13 cellular contexts compared by ENCODE assay signal in the genomic region with DNA sequence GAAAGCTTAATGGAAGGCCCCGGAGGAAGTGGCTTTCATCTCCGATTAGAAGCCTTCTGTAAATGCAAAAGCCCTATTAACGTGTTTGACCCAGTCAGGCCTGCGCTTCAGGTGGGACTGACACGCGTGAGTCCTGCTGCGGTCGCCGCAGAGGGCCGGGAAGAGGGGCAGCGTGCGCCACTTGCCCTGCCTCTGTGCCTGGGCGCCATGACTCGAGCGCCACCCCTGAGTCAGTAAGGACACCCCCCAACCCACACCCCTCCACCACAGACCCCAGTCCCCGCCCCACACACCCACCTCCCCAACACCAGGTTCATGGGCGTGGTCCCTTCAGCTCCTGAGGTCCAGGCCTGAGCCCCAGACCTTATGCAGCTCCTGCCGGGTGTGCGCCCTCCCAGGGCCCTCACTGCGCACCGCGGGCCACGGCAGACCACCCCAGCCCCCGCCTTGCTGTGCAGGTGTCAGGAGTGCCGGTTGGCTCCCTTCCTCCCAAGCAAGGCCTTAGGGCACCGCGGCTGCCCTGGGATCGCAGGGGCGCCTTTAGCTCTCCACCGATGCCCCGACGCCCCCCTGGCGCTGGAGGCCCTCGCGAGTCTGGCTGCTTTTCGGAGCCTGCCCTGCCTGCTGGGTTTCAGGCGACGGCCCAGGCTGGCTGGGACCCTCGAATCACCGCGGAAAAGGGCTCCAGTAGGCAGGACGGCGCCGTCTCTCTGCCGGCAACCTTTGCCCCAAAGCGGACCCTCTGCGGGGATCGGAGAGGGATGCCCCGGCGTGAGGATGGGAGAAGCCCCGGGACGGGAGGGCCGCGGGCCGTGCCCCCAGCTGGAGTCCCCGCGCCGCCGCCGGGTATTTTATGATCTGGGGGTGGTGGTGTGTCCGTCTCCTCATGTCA. TPM values are rescaled to one million over a fixed set of nuclear protein-coding genes. Genes with fewer than 3 reads are reported as not detected.
DNase-seq lines count a peak whose midpoint lies in the region; ATAC-seq, FAIRE-seq and TF ChIP-seq lines count a peak whose summit lies in the region.
"Had no signal": no experiment of that assay in that cellular context is flagged by ENCODE, and none has a peak within 500 bp of the region (broad histone marks: within the 10 kb centered on the region; RNA-seq: fewer than 3 reads in every experiment).

No MANE protein-coding gene starts in this region.

- BruUV-seq in K562 (replicated peaks; lab: Mats Ljungman, UMichigan) = no TSS peak
- BruUV-seq in HepG2 (replicated peaks; lab: Mats Ljungman, UMichigan) = no TSS peak

- H3K4me3 ChIP-seq in H7 (ENCODE audit: insufficient read depth, low read depth, low read length) (peak overlapping the region; percentile 34), K562 (no peak overlapping the region), HepG2 (replicated peaks in 1 of 3; ENCODE audit: insufficient read depth in 1 of 3, low read depth in 2 of 3, low read length in 3 of 3) (no peak overlapping the region; a peak in 1 of 6 replicates), smooth muscle cell (peak overlapping the region; percentile 36)
- H3K4me3 ChIP-seq: HAP-1 had no signal

- POLR2A ChIA-PET in K562 (lab: Yijun Ruan, JAX) = interaction anchor here (0.5 kb wide), 1 partner anchor 46 kb away, joined by 3 read pairs; no protein-coding TSS in a partner anchor
- POLR2A ChIA-PET in HepG2 (lab: Yijun Ruan, JAX) = no interaction called here

- FAIRE-seq in K562 (lab: Jason Lieb, UNC) = no peak
- FAIRE-seq in HepG2 (lab: Jason Lieb, UNC) = no peak
- FAIRE-seq in H54 (lab: Jason Lieb, UNC) = no peak

- H3K36me3 ChIP-seq in H7 (replicated peaks; ENCODE audit: control insufficient read depth, insufficient read depth, low read length) = peaks cover 5% of the 10 kb centered on the region
- H3K36me3 ChIP-seq in K562 (ENCODE audit: control insufficient read depth, insufficient read depth, low read length) = no peaks in the 10 kb centered on the region
- no peaks in the 10 kb centered on the region for H3K36me3 ChIP-seq in HepG2 (replicated peaks in 1 of 2; ENCODE audit: control insufficient read depth in 1 of 2, insufficient read depth in 2 of 2, low read length in 2 of 2)
- no peaks in the 10 kb centered on the region for H3K36me3 ChIP-seq in smooth muscle cell (ENCODE audit: low read depth)
- H3K36me3 ChIP-seq: HAP-1 had no signal

- peaks cover 22% of the 10 kb centered on the region for H3K27me3 ChIP-seq in H7 (ENCODE audit: control insufficient read depth, insufficient read depth, low read length)
- peaks cover 3 to 28% of the 10 kb centered on the region in 2 experiments; a peak in 3 of 5 replicates for H3K27me3 ChIP-seq in K562 (ENCODE audit: control insufficient read depth in 2 of 2, insufficient read depth in 2 of 2, low read length in 2 of 2)
- H3K27me3 ChIP-seq in HepG2 (ENCODE audit: control insufficient read depth in 1 of 2, insufficient read depth in 2 of 2, low read length in 2 of 2) = peaks cover 5 to 66% of the 10 kb centered on the region in 2 experiments
- H3K27me3 ChIP-seq in smooth muscle cell (ENCODE audit: low read depth) = peaks cover 55% of the 10 kb centered on the region

- no peak overlapping the region for H2AFZ ChIP-seq in K562 (ENCODE audit: low read depth, low read length)
- H2AFZ ChIP-seq in HepG2 (ENCODE audit: low read length) = no peak overlapping the region
- H2AFZ ChIP-seq in smooth muscle cell (ENCODE audit: low read depth) = no peak overlapping the region

- no peaks in the 10 kb centered on the region for H3K9me1 ChIP-seq in K562 (ENCODE audit: control insufficient read depth, insufficient read depth, low read length)

- no peak for DNase-seq in H7
- no peak for DNase-seq in K562 (ENCODE audit: extremely low read depth in 1 of 4, low spot score in 3 of 4)
- no peak for DNase-seq in HepG2 (ENCODE audit: low spot score)
- DNase-seq in smooth muscle cell (lab: John Stamatoyannopoulos, UW; ENCODE audit: unreplicated experiment) = no peak
- DNase-seq in NCI-H128 (lab: John Stamatoyannopoulos, UW; ENCODE audit: unreplicated experiment) = no peak
- DNase-seq in NCI-H1105 treated with DMSO at 0.1 percent for 48 hours (lab: John Stamatoyannopoulos, UW) = no peak
- no peak for DNase-seq in H54 (ENCODE audit: insufficient read length, low spot score)
- no peak for DNase-seq in HT-29 (ENCODE audit: low spot score)
- DNase-seq: CD8-positive, alpha-beta T cell; NCI-H1417 treated with DMSO at 0.1 percent for 48 hours had no signal

- H3K4me1 ChIP-seq in K562 (replicated peaks in 1 of 2; ENCODE audit: control insufficient read depth in 2 of 2, insufficient read depth in 2 of 2, low read length in 2 of 2) (peaks cover 0 to 13% of the 10 kb centered on the region in 2 experiments; a peak in 2 of 5 replicates), HepG2 (ENCODE audit: insufficient read depth, low read length) (peaks cover 29% of the 10 kb centered on the region), smooth muscle cell (ENCODE audit: low read depth) (no peaks in the 10 kb centered on the region)
- H3K4me1 ChIP-seq: HAP-1 had no signal

- H3K9me3 ChIP-seq in K562 (replicated peaks; ENCODE audit: control insufficient read depth, insufficient read depth, low read depth, low read length) (no peaks in the 10 kb centered on the region), HepG2 (ENCODE audit: low read length) (no peaks in the 10 kb centered on the region), smooth muscle cell (replicated peaks; ENCODE audit: low read depth) (no peaks in the 10 kb centered on the region)
- H3K9me3 ChIP-seq: HAP-1 had no signal

- WGBS in K562 (ENCODE audit: insufficient coverage, low coverage, missing lambda C conversion rate) = 47% methylated on average over 23 of the region's 61 CpGs
- WGBS in HepG2 (ENCODE audit: low lambda C conversion rate) = 100% methylated on average over 1 of the region's 61 CpGs
- WGBS in smooth muscle cell (ENCODE audit: low lambda C conversion rate) = 26% methylated on average over 53 of the region's 61 CpGs

- H3K9ac ChIP-seq in K562 (ENCODE audit: insufficient read depth in 1 of 2, low read depth in 2 of 2, low read length in 2 of 2) (no peak overlapping the region), HepG2 (ENCODE audit: insufficient read depth, low read depth, low read length) (no peak overlapping the region), smooth muscle cell (ENCODE audit: low read depth) (no peak overlapping the region)

- TF ChIP-seq POLR2A in K562 (conservative IDR thresholded peaks at IDR 0.05) (no peak), HepG2 (IDR thresholded peaks at IDR 0.05; ENCODE audit: insufficient read depth in 1 of 2, low read depth in 2 of 2, low read length in 2 of 2) (no peak), H54 (IDR thresholded peaks at IDR 0.05; ENCODE audit: low read depth, low read length) (no peak)

- TF ChIP-seq RAD21 in K562 (CRISPR knock-in tag; conservative IDR thresholded peaks at IDR 0.05 in 1 of 2, IDR thresholded peaks at IDR 0.05 in 1 of 2) (no peak), HepG2 (CRISPR knock-in tag; IDR thresholded peaks at IDR 0.05) (no peak)

- H3K27ac ChIP-seq in K562 (ENCODE audit: extremely low read depth, low read depth, low read length) (no peak overlapping the region), HepG2 (ENCODE audit: extremely low read length, insufficient read depth, low read length) (no peak overlapping the region), smooth muscle cell (ENCODE audit: low read depth) (no peak overlapping the region)

- in situ Hi-C loops in K562 (cut with MboI) (loop anchor here (5.0 kb wide), 2 partner anchors 255 to 325 kb away; no protein-coding TSS in a partner anchor), HepG2 (cut with HindIII; ENCODE audit: extremely low pct_ligation_motif_present, low pct_unique_long_range_greater_than_20kb) (loop anchor here (5.0 kb wide), 2 partner anchors 260 to 325 kb away; no protein-coding TSS in a partner anchor)

- H3K79me2 ChIP-seq in K562 (ENCODE audit: control insufficient read depth, insufficient read depth, low read length) (no peaks in the 10 kb centered on the region), HepG2 (ENCODE audit: insufficient read depth, low read length) (no peaks in the 10 kb centered on the region), smooth muscle cell (ENCODE audit: low read depth) (no peaks in the 10 kb centered on the region)

- H3K4me2 ChIP-seq in K562 (ENCODE audit: insufficient read depth, low read length) = no peak overlapping the region
- 0 out of 2 replicates have a peak overlapping the region, but pooled peaks have one; percentile 22 for H3K4me2 ChIP-seq in HepG2 (ENCODE audit: low read depth, low read length)
- peak overlapping the region; percentile 79 for H3K4me2 ChIP-seq in smooth muscle cell

- ATAC-seq in K562 (no peak), HepG2 (no peak)
- ATAC-seq: CD8-positive, alpha-beta T cell; T-helper 17 cell had no signal

- intact Hi-C loops in K562 (cut with micrococcal nuclease) = loop anchor here (2.0 kb wide), 2 partner anchors 258 to 326 kb away; no protein-coding TSS in a partner anchor
- intact Hi-C loops in HepG2 (cut with micrococcal nuclease; ENCODE audit: unreplicated experiment) = loop anchor here (2.0 kb wide), 1 partner anchor 326 kb away; no protein-coding TSS in a partner anchor

- CTCF ChIA-PET in K562 (lab: Yijun Ruan, JAX; ENCODE audit: low intra/inter-chr PET ratio) = interaction anchor here (1.0 to 2.8 kb wide), 3 partner anchors 143 to 325 kb away, joined by 3 to 33 read pairs (median 12); no protein-coding TSS in a partner anchor
- CTCF ChIA-PET in HepG2 (lab: Yijun Ruan, JAX; ENCODE audit: low intra/inter-chr PET ratio, low total read pairs) = interaction anchor here (2.8 to 3.2 kb wide), 2 partner anchors 256 to 325 kb away, joined by 38 to 62 read pairs; no protein-coding TSS in a partner anchor

- H3F3A ChIP-seq in smooth muscle cell (ENCODE audit: low read depth) = no peaks in the 10 kb centered on the region

- TF ChIP-seq CTCF in K562 (IDR thresholded peaks at IDR 0.05 in 2 of 3, conservative IDR thresholded peaks at IDR 0.05 in 1 of 3; ENCODE audit: insufficient read depth in 2 of 3, low read depth in 1 of 3, low read length in 3 of 3) (no peak; a peak in 1 of 6 replicates), HepG2 (CRISPR knock-in tag; IDR thresholded peaks at IDR 0.05) (no peak), smooth muscle cell (IDR thresholded peaks at IDR 0.05; ENCODE audit: borderline replicate concordance, insufficient read depth, poor library complexity, severe bottlenecking) (no peak)

- TF ChIP-seq EP300 in K562 (IDR thresholded peaks at IDR 0.05; ENCODE audit: low read length) (no peak), HepG2 (IDR thresholded peaks at IDR 0.05; ENCODE audit: low read depth in 2 of 2, low read length in 2 of 2) (no peak), HepG2 (CRISPR knock-in tag; IDR thresholded peaks at IDR 0.05; ENCODE audit: borderline replicate concordance) (no peak)

- H4K20me1 ChIP-seq in K562 (replicated peaks; ENCODE audit: control insufficient read depth, insufficient read depth, low read length) (peaks cover 4% of the 10 kb centered on the region; the same call in 1 of the 2 replicates), HepG2 (ENCODE audit: insufficient read depth, low read length) (no peaks in the 10 kb centered on the region), smooth muscle cell (ENCODE audit: low read depth) (no peaks in the 10 kb centered on the region)

RNA-seq across cellular contexts. Expression of a gene that starts 0.6 kb away (rescaled TPM):
- 42.9 and 58.2 TPM in 2 replicates for total RNA-seq in H7 (2014; rRNA removed; shearing (Covaris generic))
- total RNA-seq in K562 (2011; cell fraction: chromatin; rRNA removed; ENCODE audit: low replicate concordance) = not detected in 2 replicates
- not detected in 2 replicates for total RNA-seq in K562 (2011; cell fraction: nucleolus; rRNA removed)
- total RNA-seq in K562 (2011; cell fraction: nucleoplasm; rRNA removed) = not detected in 2 replicates
- total RNA-seq in K562 (2014; rRNA removed) = not detected in 2 replicates
- not detected in 2 replicates for total RNA-seq in K562 (2014; rRNA removed; fragmentation: Illumina TruSeq; extraction: Trizol)
- total RNA-seq in K562 (2015; rRNA removed; fragmentation: Illumina TruSeq; extraction: Trizol) = not detected in 2 replicates
- not detected in 2 replicates for total RNA-seq in K562 (2021)
- not detected in 2 replicates for polyA plus RNA-seq in K562 (2011; rRNA removed)
- not detected in 2 replicates for polyA plus RNA-seq in K562 (2011; cell fraction: cytosol; rRNA removed)
- not detected in 2 replicates for polyA plus RNA-seq in K562 (2011; cell fraction: nucleus; rRNA removed)
- not detected in 2 replicates for polyA plus RNA-seq in K562 (2012)
- polyA plus RNA-seq in K562 (2014; fragmentation: Illumina TruSeq; extraction: Trizol) = not detected in 2 replicates
- not detected for polyA plus RNA-seq in K562 (2014; fragmentation: Nextera tagmentation; extraction: Ambion mirVana)
- not detected in 2 replicates for polyA plus RNA-seq in K562 (2014; rRNA removed)
- polyA minus RNA-seq in K562 (2011; rRNA and poly(A)+ RNA removed) = not detected in 2 replicates
- not detected in 2 replicates for polyA minus RNA-seq in K562 (2011; cell fraction: cytosol; rRNA and poly(A)+ RNA removed)
- polyA minus RNA-seq in K562 (2011; cell fraction: nucleus; rRNA and poly(A)+ RNA removed) = not detected in 2 replicates
- not detected in 2 replicates for total RNA-seq in HepG2 (2016; rRNA removed; fragmentation: Illumina TruSeq; extraction: Trizol)
- not detected in 2 replicates for total RNA-seq in HepG2 (2016; cell fraction: cytosol; rRNA removed; fragmentation: Illumina TruSeq; extraction: Trizol; ENCODE audit: low read depth)
- not detected in 2 replicates for total RNA-seq in HepG2 (2016; cell fraction: insoluble cytoplasmic fraction; rRNA removed; fragmentation: Illumina TruSeq; extraction: Trizol)
- total RNA-seq in HepG2 (2016; cell fraction: membrane; rRNA removed; fragmentation: Illumina TruSeq; extraction: Trizol) = not detected in 2 replicates
- not detected in 2 replicates for total RNA-seq in HepG2 (2016; cell fraction: nucleus; rRNA removed; fragmentation: Illumina TruSeq; extraction: Trizol)
- 0.03 TPM in 1 of 2 replicates, not detected in the other for polyA plus RNA-seq in HepG2 (2011; rRNA removed)
- not detected in 2 replicates for polyA plus RNA-seq in HepG2 (2011; cell fraction: cytosol; rRNA removed)
- not detected in 2 replicates for polyA plus RNA-seq in HepG2 (2011; cell fraction: nucleus; rRNA removed)
- not detected in 2 replicates for polyA plus RNA-seq in HepG2 (2012)
- polyA plus RNA-seq in HepG2 (2016; cell fraction: cytosol; fragmentation: Illumina TruSeq; extraction: Trizol; ENCODE audit: low read depth) = 0.08 TPM in 1 of 2 replicates, not detected in the other
- not detected in 2 replicates for polyA plus RNA-seq in HepG2 (2016; cell fraction: insoluble cytoplasmic fraction; fragmentation: Illumina TruSeq; extraction: Trizol; ENCODE audit: low read depth)
- not detected in 2 replicates for polyA plus RNA-seq in HepG2 (2016; cell fraction: membrane; fragmentation: Illumina TruSeq; extraction: Trizol; ENCODE audit: low read depth)
- not detected in 2 replicates for polyA plus RNA-seq in HepG2 (2016; cell fraction: nucleus; fragmentation: Illumina TruSeq; extraction: Trizol; ENCODE audit: insufficient read depth, low read depth)
- polyA minus RNA-seq in HepG2 (2011; rRNA and poly(A)+ RNA removed; ENCODE audit: low replicate concordance) = 12.4 TPM in 1 of 2 replicates, not detected in the other
- not detected in 2 replicates for polyA minus RNA-seq in HepG2 (2011; cell fraction: cytosol; rRNA and poly(A)+ RNA removed)
- not detected in 2 replicates for polyA minus RNA-seq in HepG2 (2011; cell fraction: nucleus; rRNA and poly(A)+ RNA removed)
- 1.2 and 11.0 TPM in 2 replicates for total RNA-seq in smooth muscle cell
- polyA plus RNA-seq in smooth muscle cell = 3.7 and 4.5 TPM in 2 replicates
- not detected in 2 replicates for total RNA-seq in HT-29 (2014; rRNA removed; shearing (Covaris generic))
- total RNA-seq: activated CD8-positive, alpha-beta T cell treated with anti-CD3 and anti-CD28 coated beads, Interleukin-2, amount 10 ng/mL, durations not matched to agents 7 days and 5 days; CD8-positive, alpha-beta T cell; T-helper 17 cell had no signal

Comparison
In these comparisons a context has a peak if more than half of its experiments do, and no peak if none do; other contexts are left out.
1. H3K4me3 ChIP-seq: peak in H7 (single experiment) and smooth muscle cell (single experiment); none in K562 (single experiment) and HepG2 (0 of 3).